16 cellular contexts compared by ENCODE assay signal in genomic region chr20:17709361-17710293, GRCh38. TPM values are rescaled to one million over a fixed set of nuclear protein-coding genes. Genes with fewer than 3 reads are reported as not detected.
"Had no signal": no experiment of that assay in that cellular context is flagged by ENCODE, and none has a peak within 500 bp of the region (broad histone marks: within the 10 kb centered on the region; RNA-seq: fewer than 3 reads in every experiment).

No MANE protein-coding gene starts in this region.

- H3K9me3 ChIP-seq: lower lobe of right lung, neutrophil, right atrium auricular region, upper lobe of left lung had no signal

- H3K36me3 ChIP-seq: lower lobe of right lung, neutrophil, right atrium auricular region, upper lobe of left lung had no signal

- FAIRE-seq: TTC549 had no signal

- DNase-seq: activated B cell treated with CpG ODN at 0.5 μM for 24 hours; activated CD4-positive, alpha-beta T cell treated with anti-CD3 and anti-CD28 coated beads, Interleukin-2, amount 10 ng/mL, durations not matched to agents 24 days and 14 days; activated CD8-positive, alpha-beta memory T cell treated with anti-CD3 and anti-CD28 coated beads, Interleukin-2, amount 50 U/mL, for 48 hours; activated naive CD4-positive, alpha-beta T cell; activated naive CD8-positive, alpha-beta T cell treated with anti-CD3 and anti-CD28 coated beads, Interleukin-2, amount 10 ng/mL, durations not matched to agents 7 days and 5 days; dermis blood vessel endothelial cell; effector memory CD8-positive, alpha-beta T cell; foreskin keratinocyte; lower lobe of right lung; stimulated activated naive CD8-positive, alpha-beta T cell treated with anti-CD3 and anti-CD28 coated beads, Interleukin-15, Interleukin-2, amounts not matched to agents 100 U/mL and 50 U/mL, for 24 hours; T-helper 17 cell; upper lobe of left lung had no signal

- H3K27ac ChIP-seq: foreskin keratinocyte, lower lobe of right lung, neutrophil, right atrium auricular region, skin epidermis, upper lobe of left lung had no signal

- H3K27me3 ChIP-seq: foreskin keratinocyte, neutrophil, right atrium auricular region, upper lobe of left lung had no signal

- H3K27ac Mint-ChIP-seq: activated B cell treated with CpG ODN at 0.5 μM for 24 hours; activated CD4-positive, alpha-beta T cell treated with anti-CD3 and anti-CD28 coated beads, Interleukin-2, amount 10 ng/mL, durations not matched to agents 24 days and 14 days; activated naive CD8-positive, alpha-beta T cell treated with anti-CD3 and anti-CD28 coated beads, Interleukin-2, amount 10 ng/mL, durations not matched to agents 7 days and 5 days; T-helper 17 cell had no signal

- H3K4me1 Mint-ChIP-seq: activated B cell treated with CpG ODN at 0.5 μM for 24 hours; activated CD4-positive, alpha-beta T cell treated with anti-CD3 and anti-CD28 coated beads, Interleukin-2, amount 10 ng/mL, durations not matched to agents 24 days and 14 days; activated naive CD8-positive, alpha-beta T cell treated with anti-CD3 and anti-CD28 coated beads, Interleukin-2, amount 10 ng/mL, durations not matched to agents 7 days and 5 days; T-helper 17 cell had no signal

- H3K4me3 Mint-ChIP-seq: activated B cell treated with CpG ODN at 0.5 μM for 24 hours; activated CD4-positive, alpha-beta T cell treated with anti-CD3 and anti-CD28 coated beads, Interleukin-2, amount 10 ng/mL, durations not matched to agents 24 days and 14 days; activated naive CD8-positive, alpha-beta T cell treated with anti-CD3 and anti-CD28 coated beads, Interleukin-2, amount 10 ng/mL, durations not matched to agents 7 days and 5 days; effector memory CD8-positive, alpha-beta T cell; T-helper 17 cell had no signal

- H3K9me3 Mint-ChIP-seq: activated B cell treated with CpG ODN at 0.5 μM for 24 hours; activated CD4-positive, alpha-beta T cell treated with anti-CD3 and anti-CD28 coated beads, Interleukin-2, amount 10 ng/mL, durations not matched to agents 24 days and 14 days; activated naive CD8-positive, alpha-beta T cell treated with anti-CD3 and anti-CD28 coated beads, Interleukin-2, amount 10 ng/mL, durations not matched to agents 7 days and 5 days; effector memory CD8-positive, alpha-beta T cell had no signal

- H3K27me3 Mint-ChIP-seq: activated B cell treated with CpG ODN at 0.5 μM for 24 hours had no signal

- H3K4me1 ChIP-seq: foreskin keratinocyte, lower lobe of right lung, upper lobe of left lung had no signal

- H3K36me3 Mint-ChIP-seq: activated naive CD8-positive, alpha-beta T cell treated with anti-CD3 and anti-CD28 coated beads, Interleukin-2, amount 10 ng/mL, durations not matched to agents 7 days and 5 days had no signal

- H3K4me3 ChIP-seq: lower lobe of right lung, right atrium auricular region, skin epidermis, upper lobe of left lung had no signal

RNA-seq across cellular contexts. Expression of gene BANF2, which starts 9.9 kb away (rescaled TPM):
- total RNA-seq: activated B cell treated with CpG ODN at 0.5 μM for 24 hours; activated CD4-positive, alpha-beta T cell treated with anti-CD3 and anti-CD28 coated beads, Interleukin-2, amount 10 ng/mL, durations not matched to agents 24 days and 14 days; activated naive CD8-positive, alpha-beta T cell treated with anti-CD3 and anti-CD28 coated beads, Interleukin-2, amount 10 ng/mL, durations not matched to agents 7 days and 5 days; dermis blood vessel endothelial cell; foreskin keratinocyte; lower lobe of right lung; right atrium auricular region; T-helper 17 cell; upper lobe of left lung had no signal
- polyA plus RNA-seq: foreskin keratinocyte had no signal
